Comparison of ENCODE assay signal across 8 cellular contexts in the genomic region with DNA sequence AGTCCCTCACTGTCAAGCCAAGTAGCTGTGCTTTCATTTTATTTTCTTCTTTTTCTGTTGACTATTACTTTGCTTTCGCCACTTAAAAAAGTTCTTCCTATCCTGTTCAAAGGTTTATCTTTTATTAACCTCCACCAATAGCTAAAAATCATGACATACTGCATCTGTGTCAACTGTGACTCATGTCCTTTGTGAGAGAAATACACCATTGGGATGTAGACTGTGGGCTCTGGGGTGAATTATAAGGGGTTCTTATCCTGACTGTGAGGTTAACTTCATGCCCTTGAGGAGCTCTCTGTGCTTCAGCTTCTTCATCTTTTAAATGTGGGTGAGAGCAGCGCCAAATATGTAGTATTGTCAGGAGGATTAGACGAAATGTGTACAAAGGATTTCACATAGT.
"Had no signal": no experiment of that assay in that cellular context is flagged by ENCODE, and none has a peak within 500 bp of the region (broad histone marks: within the 10 kb centered on the region; RNA-seq: fewer than 3 reads in every experiment).

No MANE protein-coding gene starts in this region.

- ATAC-seq: GM12878 had no signal

- DNase-seq: GDM1, GF-D8 had no signal

- FAIRE-seq: G401.6, GM12878, GM12891, GM12892, GM18507, GM19239 had no signal

- H3K4me3 ChIP-seq: GM12878 had no signal
